Comparison of ENCODE assay signal across 8 cellular contexts in genomic region chrX:154051210-154051810, GRCh38. TPM values are rescaled to one million over a fixed set of nuclear protein-coding genes. Genes with fewer than 3 reads are reported as not detected.
DNase-seq lines count a peak whose midpoint lies in the region; ATAC-seq, FAIRE-seq and TF ChIP-seq lines count a peak whose summit lies in the region.

No MANE protein-coding gene starts in this region.

- H3K4me1 ChIP-seq in CD4-positive, CD25-positive, alpha-beta regulatory T cell (ENCODE audit: control insufficient read depth, insufficient read depth, low read length, poor library complexity, severe bottlenecking) = peaks cover 9% of the 10 kb centered on the region
- H3K4me1 ChIP-seq in HEK293 (ENCODE audit: control insufficient read depth, insufficient read depth, low read length) = no peaks in the 10 kb centered on the region
- no peaks in the 10 kb centered on the region for H3K4me1 ChIP-seq in foreskin keratinocyte
- peaks cover 18% of the 10 kb centered on the region for H3K4me1 ChIP-seq in upper lobe of right lung

- intact Hi-C loops in posterior cingulate gyrus (cut with DNase I) = loop anchor here (2.0 kb wide), 1 partner anchor 39 kb away; no protein-coding TSS in a partner anchor
- intact Hi-C loops in upper lobe of right lung (cut with DNase I) = no loop called here

- H3K27ac ChIP-seq in CD4-positive, CD25-positive, alpha-beta regulatory T cell (ENCODE audit: insufficient read depth, low read length, poor library complexity, severe bottlenecking) = peak overlapping the region; percentile 23
- H3K27ac ChIP-seq in HEK293 (ENCODE audit: extremely low read depth, low read depth, low read length) = no peak overlapping the region
- no peak overlapping the region for H3K27ac ChIP-seq in foreskin keratinocyte
- no peak overlapping the region for H3K27ac ChIP-seq in upper lobe of right lung

- no peak overlapping the region for H3K4me3 ChIP-seq in CD4-positive, CD25-positive, alpha-beta regulatory T cell (ENCODE audit: low read depth, low read length)
- H3K4me3 ChIP-seq in HEK293 (ENCODE audit: low read depth, low read length) (no peak overlapping the region), upper lobe of right lung (no peak overlapping the region)

- H3K27me3 Mint-ChIP-seq in CD4-positive, CD25-positive, alpha-beta regulatory T cell = no peaks in the 10 kb centered on the region

- FAIRE-seq in RCC 7860 (lab: Jason Lieb, UNC) = peak; percentile 18

- peaks cover 28% of the 10 kb centered on the region for H3K36me3 ChIP-seq in CD4-positive, CD25-positive, alpha-beta regulatory T cell (ENCODE audit: control insufficient read depth, insufficient read depth, low read length)
- H3K36me3 ChIP-seq in HEK293 (ENCODE audit: control insufficient read depth in 2 of 2, insufficient read depth in 1 of 2, low read length in 2 of 2) = peaks cover 3 to 20% of the 10 kb centered on the region in 2 experiments; a peak in 2 of 3 replicates
- peaks cover 4% of the 10 kb centered on the region for H3K36me3 ChIP-seq in upper lobe of right lung

- H3K27me3 ChIP-seq in CD4-positive, CD25-positive, alpha-beta regulatory T cell (ENCODE audit: control insufficient read depth, insufficient read depth, low read length) = no peaks in the 10 kb centered on the region
- H3K27me3 ChIP-seq in foreskin keratinocyte (no peaks in the 10 kb centered on the region), upper lobe of right lung (no peaks in the 10 kb centered on the region)

- POLR2A ChIA-PET in HEK293 (lab: Yijun Ruan, JAX) = no interaction called here

- H3K4me1 Mint-ChIP-seq in CD4-positive, CD25-positive, alpha-beta regulatory T cell = peaks cover 14 to 54% (median 26%) of the 10 kb centered on the region in 4 donors

- H3K9me3 Mint-ChIP-seq in CD4-positive, CD25-positive, alpha-beta regulatory T cell = peaks cover 0 to 1% (median 0%) of the 10 kb centered on the region in 7 donors

- ATAC-seq in CD4-positive, CD25-positive, alpha-beta regulatory T cell (ENCODE audit: low read depth in 2 of 2) = peak; percentile 67 to 72
- ATAC-seq in foreskin keratinocyte (peak; percentile 52), upper lobe of right lung (peak; percentile 82)

- peaks cover 18% of the 10 kb centered on the region for H3K36me3 Mint-ChIP-seq in CD4-positive, CD25-positive, alpha-beta regulatory T cell

- H3K9me3 ChIP-seq in CD4-positive, CD25-positive, alpha-beta regulatory T cell (ENCODE audit: control insufficient read depth in 2 of 2, low read length in 2 of 2) = no peaks in the 10 kb centered on the region
- H3K9me3 ChIP-seq in HEK293 (ENCODE audit: control insufficient read depth, insufficient read depth, low read depth, low read length) (no peaks in the 10 kb centered on the region), upper lobe of right lung (no peaks in the 10 kb centered on the region)

- H3K27ac Mint-ChIP-seq in CD4-positive, CD25-positive, alpha-beta regulatory T cell = peak overlapping the region; percentile 47 to 75 (median 52)

- CTCF ChIA-PET in HEK293 (lab: Yijun Ruan, JAX) = interaction anchor here (0.6 to 4.4 kb wide), 14 partner anchors 10 to 786 kb away, joined by 3 to 35 read pairs (median 3); no protein-coding TSS in a partner anchor

- peak overlapping the region in 1 of 4 donors; percentile 26 for H3K4me3 Mint-ChIP-seq in CD4-positive, CD25-positive, alpha-beta regulatory T cell

- peak; percentile 64 for TF ChIP-seq CTCF in HEK293 (tag by site-specific recombination; IDR thresholded peaks at IDR 0.05)
- peak; percentile 68 for TF ChIP-seq CTCF in foreskin keratinocyte (conservative IDR thresholded peaks at IDR 0.05)
- peak; percentile 59 for TF ChIP-seq CTCF in upper lobe of right lung (IDR thresholded peaks at IDR 0.05)

- peak; percentile 56 to 71 (median 66) for DNase-seq in CD4-positive, CD25-positive, alpha-beta regulatory T cell
- DNase-seq in RCC 7860 (ENCODE audit: low spot score) (peak; percentile 20), foreskin keratinocyte (peak in 1 of 2 donors; percentile 35), posterior cingulate gyrus (peak in 6 of 10 donors; percentile 60 to 91 (median 68)), upper lobe of right lung (no peak), COLO829 (ENCODE audit: low spot score) (no peak)
- DNase-seq in activated T-helper 1 cell treated with anti-CD3 and anti-CD28 coated beads, Interleukin-2, amount 50 U/mL, for 16 hours (ENCODE audit: low read depth in 1 of 2, low spot score in 1 of 2) = peak; percentile 17 to 42

TF ChIP-seq in HEK293, 187 proteins besides CTCF, POLR2A, EP300 and RAD21:
- TF ChIP-seq, protein P1, sequence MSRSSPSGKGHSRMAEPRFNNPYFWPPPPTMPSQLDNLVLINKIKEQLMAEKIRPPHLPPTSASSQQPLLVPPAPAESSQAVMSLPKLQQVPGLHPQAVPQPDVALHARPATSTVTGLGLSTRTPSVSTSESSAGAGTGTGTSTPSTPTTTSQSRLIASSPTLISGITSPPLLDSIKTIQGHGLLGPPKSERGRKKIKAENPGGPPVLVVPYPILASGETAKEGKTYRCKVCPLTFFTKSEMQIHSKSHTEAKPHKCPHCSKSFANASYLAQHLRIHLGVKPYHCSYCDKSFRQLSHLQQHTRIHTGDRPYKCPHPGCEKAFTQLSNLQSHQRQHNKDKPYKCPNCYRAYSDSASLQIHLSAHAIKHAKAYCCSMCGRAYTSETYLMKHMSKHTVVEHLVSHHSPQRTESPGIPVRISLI (tag by site-specific recombination; IDR thresholded peaks at IDR 0.05) = no peak
- TF ChIP-seq ZNF654 (tag by site-specific recombination; IDR thresholded peaks at IDR 0.05; ENCODE audit: low read depth) = peak; percentile 76
TF ChIP-seq in HEK293: peak in this region for 1.

RNA-seq across cellular contexts. Expression of gene IRAK1, which starts 31.6 kb away (rescaled TPM):
- total RNA-seq in CD4-positive, CD25-positive, alpha-beta regulatory T cell = 64.7 TPM
- polyA plus RNA-seq in CD4-positive, CD25-positive, alpha-beta regulatory T cell = 10 to 100 TPM; 23.7 to 29.5 (median 26.0) TPM
- total RNA-seq in foreskin keratinocyte (161 and 174 TPM in 2 replicates), upper lobe of right lung (89.4 TPM)
- 168 and 175 TPM in 2 replicates for polyA plus RNA-seq in foreskin keratinocyte

RNA-seq across cellular contexts. Expression of gene MECP2, which starts 46.2 kb away (rescaled TPM):
- total RNA-seq in CD4-positive, CD25-positive, alpha-beta regulatory T cell = 180 TPM
- 10 to 100 TPM; 13.3 to 20.5 (median 15.2) TPM for polyA plus RNA-seq in CD4-positive, CD25-positive, alpha-beta regulatory T cell
- total RNA-seq in foreskin keratinocyte = 20.6 and 21.8 TPM in 2 replicates
- 16.3 and 18.7 TPM in 2 replicates for polyA plus RNA-seq in foreskin keratinocyte
- 58.6 TPM for total RNA-seq in upper lobe of right lung

Comparison
In these comparisons a context has a peak if more than half of its experiments do, and no peak if none do; other contexts are left out.
1. DNase-seq: peak in CD4-positive, CD25-positive, alpha-beta regulatory T cell (3 of 3), RCC 7860 (single experiment), activated T-helper 1 cell treated with anti-CD3 and anti-CD28 coated beads, Interleukin-2, amount 50 U/mL, for 16 hours (2 of 2) and posterior cingulate gyrus (6 of 10); none in upper lobe of right lung (single experiment) and COLO829 (single experiment).
2. Peak in every context shown above with its lines, with median percentiles within 50 percentile points of each other: ATAC-seq and CTCF ChIP-seq.